Comparison of ENCODE assay signal across 18 cellular contexts in genomic region chr4:140054861-140055260, GRCh38.
A peak's percentile ranks its signal among the peaks of the same experiment; 100 is the strongest.
DNase-seq lines count a peak whose midpoint lies in the region; ATAC-seq and TF ChIP-seq lines count a peak whose summit lies in the region.
"Had no signal": no experiment of that assay in that cellular context is flagged by ENCODE, and none has a peak within 500 bp of the region (broad histone marks: within the 10 kb centered on the region; RNA-seq: fewer than 3 reads in every experiment).

No MANE protein-coding gene starts in this region.

- no peaks in the 10 kb centered on the region for H3K27me3 ChIP-seq in HL-60 (ENCODE audit: insufficient read depth, poor library complexity, severe bottlenecking)
- H3K27me3 ChIP-seq in foreskin keratinocyte, result no peaks in the 10 kb centered on the region
- H3K27me3 ChIP-seq: Peyer's patch had no signal

- H3K4me3 ChIP-seq in HL-60 (replicated peaks; ENCODE audit: insufficient read depth, low read length), result no peak overlapping the region
- H3K4me3 ChIP-seq: Peyer's patch had no signal

- peaks cover 35% of the 10 kb centered on the region for H3K4me1 Mint-ChIP-seq in osteocyte (ENCODE audit: unreplicated experiment)

- no peak overlapping the region for H3K4me3 Mint-ChIP-seq in osteocyte (ENCODE audit: unreplicated experiment)

- H3K9me3 Mint-ChIP-seq in osteocyte (ENCODE audit: unreplicated experiment), result no peaks in the 10 kb centered on the region

- peak overlapping the region; percentile 32 for H3K27ac Mint-ChIP-seq in osteocyte (ENCODE audit: unreplicated experiment)

- peak overlapping the region; percentile 83 for H3K27ac ChIP-seq in HL-60 (replicated peaks)
- no peak overlapping the region for H3K27ac ChIP-seq in foreskin keratinocyte
- H3K27ac ChIP-seq: Peyer's patch had no signal

- ATAC-seq in foreskin keratinocyte, result no peak

- TF ChIP-seq CTCF in HL-60 (IDR thresholded peaks at IDR 0.05; ENCODE audit: insufficient read depth, low read length) (no peak), osteocyte (IDR thresholded peaks at IDR 0.05) (no peak), foreskin keratinocyte (conservative IDR thresholded peaks at IDR 0.05) (no peak)

- no peaks in the 10 kb centered on the region for H3K36me3 Mint-ChIP-seq in osteocyte (ENCODE audit: unreplicated experiment)
- H3K36me3 Mint-ChIP-seq: CD4-positive, CD25-positive, alpha-beta regulatory T cell had no signal

- no peaks in the 10 kb centered on the region for H3K4me1 ChIP-seq in foreskin keratinocyte

- no peaks in the 10 kb centered on the region for H3K27me3 Mint-ChIP-seq in osteocyte (ENCODE audit: unreplicated experiment)

- peak; percentile 51 to 60 for DNase-seq in NCI-H524 (lab: John Stamatoyannopoulos, UW)
- no peak for DNase-seq in NCI-H524 treated with DMSO at 0.1 percent for 48 hours (lab: John Stamatoyannopoulos, UW)
- no peak for DNase-seq in HL-60 (ENCODE audit: low read depth in 1 of 2, low spot score in 1 of 2)
- DNase-seq in cerebellar cortex (ENCODE audit: low spot score), result peak; percentile 73
- no peak for DNase-seq in osteocyte (ENCODE audit: extremely low spot score, unreplicated experiment)
- DNase-seq in foreskin keratinocyte, result no peak
- DNase-seq in HUDEP-2 (lab: John Stamatoyannopoulos, UW; ENCODE audit: unreplicated experiment in 76 of 76), result no peak
- DNase-seq in activated CD4-positive, alpha-beta T cell treated with anti-CD3 and anti-CD28 coated beads, Interleukin-2, amount 50 U/mL, for 1 hour, result no peak
- DNase-seq: 8988T; Calu3; CD4-positive, CD25-positive, alpha-beta regulatory T cell; DMS79 treated with DMSO at 0.1 percent for 48 hours; GF-D8; NCI-H1048; NCI-H2107; NCI-H345; Peyer's patch; SHP77 treated with DMSO at 0.1 percent for 48 hours had no signal

Comparison
In these comparisons a context has a peak if more than half of its experiments do, and no peak if none do; other contexts are left out.
1. DNase-seq: peak in NCI-H524 (2 of 2) and cerebellar cortex (single experiment); none in NCI-H524 treated with DMSO at 0.1 percent for 48 hours (single experiment), HL-60 (0 of 2), osteocyte (single experiment), foreskin keratinocyte (0 of 2), HUDEP-2 (0 of 76) and activated CD4-positive, alpha-beta T cell treated with anti-CD3 and anti-CD28 coated beads, Interleukin-2, amount 50 U/mL, for 1 hour (single experiment).